ENCODE assay signal across 16 cellular contexts in the genomic region with DNA sequence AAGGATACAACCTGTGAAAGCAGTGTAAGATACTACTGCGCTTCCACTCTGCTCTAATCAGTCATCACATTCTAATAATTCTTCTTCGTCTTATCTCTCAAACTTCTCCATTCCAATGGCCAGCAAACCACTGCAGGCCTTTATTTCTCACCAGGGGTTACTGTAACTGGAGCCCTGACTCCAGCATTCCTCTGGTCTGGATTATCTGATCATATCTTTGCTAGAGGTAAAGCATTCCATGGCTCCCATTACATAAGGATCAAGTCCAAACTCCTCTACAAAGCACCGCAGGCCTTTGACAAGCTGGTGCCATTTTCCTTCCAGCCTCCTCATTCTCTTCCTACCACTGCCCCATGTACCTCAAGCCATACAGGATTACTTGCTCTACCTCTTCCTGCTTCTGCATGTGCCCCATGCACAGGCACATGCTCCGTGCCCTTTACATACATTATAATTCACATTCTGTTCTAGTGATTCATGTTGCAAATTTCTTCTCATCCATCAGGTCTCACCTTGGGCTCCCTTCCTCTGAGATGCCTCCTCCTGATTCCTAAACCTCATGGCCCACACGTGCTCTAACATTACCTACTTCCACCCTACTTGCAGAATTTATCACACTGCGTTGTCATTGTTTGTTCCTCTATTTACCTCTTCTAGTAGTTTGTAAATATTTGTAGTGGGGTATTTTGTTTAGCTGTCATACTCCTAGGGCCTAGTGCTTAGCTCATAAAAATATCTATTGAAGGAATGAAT.
"Had no signal": no experiment of that assay in that cellular context is flagged by ENCODE, and none has a peak within 500 bp of the region (broad histone marks: within the 10 kb centered on the region; RNA-seq: fewer than 3 reads in every experiment).

No MANE protein-coding gene starts in this region.

- H3K4me3 ChIP-seq: heart left ventricle, pancreas, skin epidermis, stomach, thoracic aorta, uterus had no signal

- H3K9me3 Mint-ChIP-seq: activated B cell treated with CpG ODN at 0.5 μM for 24 hours; activated CD4-positive, alpha-beta T cell treated with anti-CD3 and anti-CD28 coated beads, Interleukin-2, amount 10 ng/mL, durations not matched to agents 7 days and 5 days; activated naive CD4-positive, alpha-beta T cell treated with anti-CD3 and anti-CD28 coated beads, Interleukin-2, amount 10 ng/mL, durations not matched to agents 7 days and 5 days; activated T-helper 17 cell treated with anti-CD3 and anti-CD28 coated beads, Interleukin-2, amount 50 U/mL, for 72 hours; T-cell had no signal

- H3K36me3 Mint-ChIP-seq: activated naive CD4-positive, alpha-beta T cell treated with anti-CD3 and anti-CD28 coated beads, Interleukin-2, amount 10 ng/mL, durations not matched to agents 7 days and 5 days; T-cell had no signal

- H3K27ac ChIP-seq: heart left ventricle, pancreas, skin epidermis, stomach, thoracic aorta, uterus had no signal

- H3K9me3 ChIP-seq: heart left ventricle, pancreas, stomach, thoracic aorta, uterus had no signal

- H3K4me1 Mint-ChIP-seq: activated T-helper 17 cell treated with anti-CD3 and anti-CD28 coated beads, Interleukin-2, amount 50 U/mL, for 72 hours had no signal

- H3K4me1 ChIP-seq: pancreas, uterus had no signal

- H3K27me3 Mint-ChIP-seq: activated B cell treated with CpG ODN at 0.5 μM for 24 hours; activated CD4-positive, alpha-beta T cell treated with anti-CD3 and anti-CD28 coated beads, Interleukin-2, amount 10 ng/mL, durations not matched to agents 7 days and 5 days; activated naive CD4-positive, alpha-beta T cell treated with anti-CD3 and anti-CD28 coated beads, Interleukin-2, amount 10 ng/mL, durations not matched to agents 7 days and 5 days; activated T-helper 17 cell treated with anti-CD3 and anti-CD28 coated beads, Interleukin-2, amount 50 U/mL, for 72 hours had no signal

- H3K4me3 Mint-ChIP-seq: activated B cell treated with CpG ODN at 0.5 μM for 24 hours; activated CD4-positive, alpha-beta T cell treated with anti-CD3 and anti-CD28 coated beads, Interleukin-2, amount 10 ng/mL, durations not matched to agents 7 days and 5 days; activated naive CD4-positive, alpha-beta T cell treated with anti-CD3 and anti-CD28 coated beads, Interleukin-2, amount 10 ng/mL, durations not matched to agents 7 days and 5 days; activated T-helper 17 cell treated with anti-CD3 and anti-CD28 coated beads, Interleukin-2, amount 50 U/mL, for 72 hours; T-cell had no signal

- H3K27me3 ChIP-seq: heart left ventricle, pancreas, stomach, uterus had no signal

- H3K27ac Mint-ChIP-seq: activated B cell treated with CpG ODN at 0.5 μM for 24 hours; activated CD4-positive, alpha-beta T cell treated with anti-CD3 and anti-CD28 coated beads, Interleukin-2, amount 10 ng/mL, durations not matched to agents 7 days and 5 days; activated naive CD4-positive, alpha-beta T cell treated with anti-CD3 and anti-CD28 coated beads, Interleukin-2, amount 10 ng/mL, durations not matched to agents 7 days and 5 days; activated T-helper 17 cell treated with anti-CD3 and anti-CD28 coated beads, Interleukin-2, amount 50 U/mL, for 72 hours; T-cell had no signal

- DNase-seq: activated B cell treated with CpG ODN at 0.5 μM for 24 hours; activated CD4-positive, alpha-beta T cell treated with anti-CD3 and anti-CD28 coated beads, Interleukin-2, amount 10 ng/mL, durations not matched to agents 7 days and 5 days; activated CD8-positive, alpha-beta memory T cell treated with anti-CD3 and anti-CD28 coated beads for 24 hours; activated naive CD4-positive, alpha-beta T cell treated with anti-CD3 and anti-CD28 coated beads, Interleukin-2, amount 10 ng/mL, durations not matched to agents 7 days and 5 days; amniotic stem cell; foreskin melanocyte; heart left ventricle; kidney; midbrain; pancreas; stomach; T-cell; uterus had no signal
